Comparison of ENCODE assay signal across 8 cellular contexts in the genomic region with DNA sequence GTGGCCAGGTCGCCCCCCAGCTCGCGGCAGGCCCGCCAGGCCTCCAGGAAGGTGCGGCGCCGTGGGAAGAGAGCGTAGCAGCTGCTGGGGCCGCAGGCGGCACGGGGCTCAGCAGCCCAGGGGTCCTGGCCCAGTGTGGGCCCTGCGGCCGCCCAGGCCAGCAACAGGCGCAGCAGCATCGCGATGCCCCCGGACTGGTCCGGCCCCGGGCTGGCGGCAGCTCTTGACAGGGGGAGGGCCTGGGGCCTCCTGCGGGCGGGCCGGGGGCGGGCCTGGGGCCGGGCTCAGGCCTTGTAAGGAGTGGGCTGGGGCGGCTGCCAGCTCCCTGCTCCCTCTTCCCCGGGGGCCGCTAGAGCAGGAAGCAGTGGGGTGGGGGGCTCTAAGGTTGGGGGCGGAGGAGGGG. TPM values are rescaled to one million over a fixed set of nuclear protein-coding genes. Genes with fewer than 3 reads are reported as not detected.
A peak's percentile ranks its signal among the peaks of the same experiment; 100 is the strongest.
DNase-seq lines count a peak whose midpoint lies in the region; TF ChIP-seq lines count a peak whose summit lies in the region.

A gene with protein sequence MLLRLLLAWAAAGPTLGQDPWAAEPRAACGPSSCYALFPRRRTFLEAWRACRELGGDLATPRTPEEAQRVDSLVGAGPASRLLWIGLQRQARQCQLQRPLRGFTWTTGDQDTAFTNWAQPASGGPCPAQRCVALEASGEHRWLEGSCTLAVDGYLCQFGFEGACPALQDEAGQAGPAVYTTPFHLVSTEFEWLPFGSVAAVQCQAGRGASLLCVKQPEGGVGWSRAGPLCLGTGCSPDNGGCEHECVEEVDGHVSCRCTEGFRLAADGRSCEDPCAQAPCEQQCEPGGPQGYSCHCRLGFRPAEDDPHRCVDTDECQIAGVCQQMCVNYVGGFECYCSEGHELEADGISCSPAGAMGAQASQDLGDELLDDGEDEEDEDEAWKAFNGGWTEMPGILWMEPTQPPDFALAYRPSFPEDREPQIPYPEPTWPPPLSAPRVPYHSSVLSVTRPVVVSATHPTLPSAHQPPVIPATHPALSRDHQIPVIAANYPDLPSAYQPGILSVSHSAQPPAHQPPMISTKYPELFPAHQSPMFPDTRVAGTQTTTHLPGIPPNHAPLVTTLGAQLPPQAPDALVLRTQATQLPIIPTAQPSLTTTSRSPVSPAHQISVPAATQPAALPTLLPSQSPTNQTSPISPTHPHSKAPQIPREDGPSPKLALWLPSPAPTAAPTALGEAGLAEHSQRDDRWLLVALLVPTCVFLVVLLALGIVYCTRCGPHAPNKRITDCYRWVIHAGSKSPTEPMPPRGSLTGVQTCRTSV (minus strand): TSS at position 196 of the 403 bp plus-strand sequence. CDS start 17 bp downstream, at position 179.

- peak within 1 kb of the TSS; percentile 79 for H3K4ac ChIP-seq in neuronal stem cell (ENCODE audit: low read length)

- H3K18ac ChIP-seq in neuronal stem cell (ENCODE audit: low read length): peak within 1 kb of the TSS; percentile 69

- H3K4me2 ChIP-seq in neuronal stem cell (ENCODE audit: insufficient read depth, low read length, poor library complexity, severe bottlenecking): peak within 1 kb of the TSS; percentile 13

- peak within 1 kb of the TSS; percentile 88 for H2BK15ac ChIP-seq in neuronal stem cell (ENCODE audit: low read length)

- H3K36me3 ChIP-seq in BJ (ENCODE audit: control insufficient read depth, insufficient read depth, low read length) (no peaks in the 10 kb centered on the region; the same call in 1 of the 2 replicates), neuronal stem cell (replicated peaks in 1 of 2; ENCODE audit: control insufficient read depth in 2 of 2, insufficient read depth in 2 of 2, low read length in 2 of 2) (no peaks in the 10 kb centered on the region)

- POLR2A ChIA-PET in BJ (lab: Charles Lee) (interaction anchor here (0.5 to 1.1 kb wide), 5 partner anchors 10 to 792 kb away, joined by 3 to 10 read pairs (median 6); a partner anchor contains a TSS), RWPE1 (lab: Yijun Ruan, JAX; ENCODE audit: low non-redundant PET) (no interaction called here)

- DNase-seq in BJ (ENCODE audit: low read depth) (no peak), RWPE1 (ENCODE audit: low spot score) (no peak), fibroblast of mammary gland (ENCODE audit: low read depth) (peak; percentile 74), neuronal stem cell (ENCODE audit: low spot score) (no peak), HUDEP-2 (lab: John Stamatoyannopoulos, UW; ENCODE audit: unreplicated experiment in 76 of 76) (no peak), NCI-H748 (lab: John Stamatoyannopoulos, UW; ENCODE audit: unreplicated experiment) (no peak)
- no peak for DNase-seq in activated effector memory CD4-positive, alpha-beta T cell treated with anti-CD3 and anti-CD28 coated beads, Interleukin-2, amount 50 U/mL, for 16 hours
- DNase-seq in effector CD4-positive, alpha-beta T cell: no peak

- no peak within 1 kb of the TSS for H2BK5ac ChIP-seq in neuronal stem cell (ENCODE audit: low read length)

- peak within 1 kb of the TSS; percentile 70 for H3K9ac ChIP-seq in neuronal stem cell (ENCODE audit: low read depth, low read length, poor library complexity)

- H3K4me3 ChIP-seq in BJ (ENCODE audit: low read depth, low read length): peak within 1 kb of the TSS; percentile 69
- H3K4me3 ChIP-seq in fibroblast of mammary gland (ENCODE audit: control insufficient read depth, low read depth, low read length): peak within 1 kb of the TSS; percentile 63
- H3K4me3 ChIP-seq in neuronal stem cell (ENCODE audit: low read length in 2 of 2): no peak within 1 kb of the TSS

- CTCF ChIA-PET in BJ (lab: Yijun Ruan, JAX) (interaction anchor here (2.3 to 11.3 kb wide), 4 partner anchors 10 to 71 kb away, joined by 15 to 188 read pairs (median 22); a partner anchor contains a TSS), RWPE1 (lab: Yijun Ruan, JAX) (interaction anchor here (0.8 to 0.9 kb wide), 2 partner anchors 12 to 69 kb away, joined by 3 to 4 read pairs; no protein-coding TSS in a partner anchor)

- H4K8ac ChIP-seq in neuronal stem cell (ENCODE audit: low read depth, low read length): peak within 1 kb of the TSS; percentile 90

- peak within 1 kb of the TSS; percentile 74 for H4K91ac ChIP-seq in neuronal stem cell (ENCODE audit: low read depth, low read length, poor library complexity)

- H2BK12ac ChIP-seq in neuronal stem cell (ENCODE audit: low read length): peak within 1 kb of the TSS; percentile 64

- H2BK120ac ChIP-seq in neuronal stem cell (ENCODE audit: low read depth, low read length): peak within 1 kb of the TSS; percentile 68

- no peaks in the 10 kb centered on the region for H3K79me1 ChIP-seq in neuronal stem cell (ENCODE audit: low read depth, low read length)

- H3K27ac ChIP-seq in RWPE1 (peak within 1 kb of the TSS; percentile 93), neuronal stem cell (replicated peaks; ENCODE audit: low read length) (peak within 1 kb of the TSS; percentile 42)

- no CpG with 5 or more reads among the region's 29 CpGs for WGBS in neuronal stem cell (ENCODE audit: extremely low coverage in 2 of 2, insufficient read length in 2 of 2, insufficient replicate concordance in 1 of 2), 2 donors

- peak within 1 kb of the TSS; percentile 91 for H3K14ac ChIP-seq in neuronal stem cell (ENCODE audit: low read length)

- H3K27me3 ChIP-seq in BJ (ENCODE audit: control insufficient read depth, insufficient read depth, low read length): no peaks in the 10 kb centered on the region
- no peaks in the 10 kb centered on the region for H3K27me3 ChIP-seq in neuronal stem cell (ENCODE audit: control insufficient read depth in 3 of 3, insufficient read depth in 3 of 3, low read depth in 1 of 3, low read length in 3 of 3)

- H3K4me1 ChIP-seq in neuronal stem cell (ENCODE audit: control insufficient read depth in 2 of 2, insufficient read depth in 1 of 2, low read depth in 1 of 2, low read length in 2 of 2): peaks cover 22 to 30% of the 10 kb centered on the region in 2 donors

- H3K23ac ChIP-seq in neuronal stem cell (ENCODE audit: low read depth, low read length, poor library complexity): peak within 1 kb of the TSS; percentile 50

- H2AK5ac ChIP-seq in neuronal stem cell (ENCODE audit: low read depth, low read length): peak within 1 kb of the TSS; percentile 98

- TF ChIP-seq CTCF in BJ (IDR thresholded peaks at IDR 0.05; ENCODE audit: insufficient read depth, low read depth, low read length) (no peak), RWPE1 (conservative IDR thresholded peaks at IDR 0.05; ENCODE audit: low read depth) (no peak), fibroblast of mammary gland (conservative IDR thresholded peaks at IDR 0.05; ENCODE audit: control insufficient read depth, insufficient read depth, low read depth, low read length) (no peak)

- peak within 1 kb of the TSS; percentile 84 for H2AFZ ChIP-seq in neuronal stem cell (ENCODE audit: low read length)

- H3K9me3 ChIP-seq in neuronal stem cell (replicated peaks in 1 of 2; ENCODE audit: control insufficient read depth in 2 of 2, insufficient read depth in 1 of 2, low read depth in 1 of 2, low read length in 2 of 2): no peaks in the 10 kb centered on the region

RNA-seq across cellular contexts. Expression of the gene that starts here (rescaled TPM):
- 83.0 and 180 TPM in 2 replicates for polyA plus RNA-seq in BJ (2011; rRNA removed)
- polyA minus RNA-seq in BJ (2011; rRNA and poly(A)+ RNA removed): 54.8 and 83.5 TPM in 2 replicates
- polyA plus RNA-seq in neuronal stem cell (2013, experiment 1 of 2): 3.3 TPM
- polyA plus RNA-seq in neuronal stem cell (2013, experiment 2 of 2): 3.2 TPM

Comparison
In these comparisons a context has a peak if more than half of its experiments do, and no peak if none do; other contexts are left out.
1. H3K4me3 ChIP-seq: peak in BJ (single experiment) and fibroblast of mammary gland (single experiment); none in neuronal stem cell (0 of 2).